ENCODE assay signal across 17 cellular contexts in the genomic region with DNA sequence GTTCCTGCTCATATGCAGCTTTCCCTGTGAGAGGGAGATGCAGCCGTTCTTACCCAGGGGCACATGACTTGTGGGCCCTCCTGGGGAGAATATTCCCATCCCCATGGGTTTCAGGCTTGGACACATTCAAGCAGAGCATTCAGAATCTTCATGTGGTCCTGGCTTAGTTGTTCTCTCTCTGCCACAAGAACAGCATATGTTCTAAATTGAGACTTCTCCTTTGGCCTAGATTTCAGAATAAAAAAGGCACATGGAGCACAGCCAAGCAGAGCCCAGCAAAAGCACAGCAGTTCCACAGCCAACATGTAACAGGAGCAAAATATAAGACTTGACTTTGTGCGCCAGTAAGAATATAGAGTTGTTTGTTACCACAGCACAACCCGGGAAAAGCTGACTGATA.
"Had no signal": no experiment of that assay in that cellular context is flagged by ENCODE, and none has a peak within 500 bp of the region (broad histone marks: within the 10 kb centered on the region; RNA-seq: fewer than 3 reads in every experiment).

No MANE protein-coding gene starts in this region.

- H3K36me3 ChIP-seq: colonic mucosa, neutrophil, right atrium auricular region, tibial artery, upper lobe of right lung, vagina had no signal

- H3K4me1 Mint-ChIP-seq: naive thymus-derived CD8-positive, alpha-beta T cell had no signal

- H2AFZ ChIP-seq: hepatocyte had no signal

- H3K4me2 ChIP-seq: hepatocyte had no signal

- H3K27ac Mint-ChIP-seq: naive thymus-derived CD8-positive, alpha-beta T cell had no signal

- H3K27me3 ChIP-seq: colonic mucosa, hepatocyte, neutrophil, right atrium auricular region, tibial artery, upper lobe of right lung, vagina had no signal

- H3K36me3 Mint-ChIP-seq: naive thymus-derived CD8-positive, alpha-beta T cell had no signal

- H3K4me3 ChIP-seq: colonic mucosa, hepatocyte, right atrium auricular region, tibial artery, upper lobe of right lung, vagina had no signal

- H3K27ac ChIP-seq: colonic mucosa, hepatocyte, neutrophil, tibial artery, upper lobe of right lung, vagina had no signal

- H3K4me1 ChIP-seq: colonic mucosa, right atrium auricular region, tibial artery, upper lobe of right lung, vagina had no signal

- H3K79me2 ChIP-seq: hepatocyte had no signal

- DNase-seq: colonic mucosa; dermis blood vessel endothelial cell; effector CD8-positive, alpha-beta T cell; foreskin melanocyte; head of caudate nucleus; left colon; mesendoderm; naive thymus-derived CD8-positive, alpha-beta T cell; small intestine; stimulated activated CD4-positive, alpha-beta T cell treated with anti-CD3 and anti-CD28 coated beads, Interleukin-12 subunit alpha, Interleukin-12 subunit beta, amount 100 ng/mL, for 4 hours; stimulated activated naive CD8-positive, alpha-beta T cell treated with anti-CD3 and anti-CD28 coated beads, Interleukin-15, Interleukin-2, amounts not matched to agents 100 U/mL and 50 U/mL, for 24 hours; tibial artery; upper lobe of right lung had no signal

- ATAC-seq: left colon; naive thymus-derived CD8-positive, alpha-beta T cell; stimulated activated naive CD8-positive, alpha-beta T cell treated with anti-CD3 and anti-CD28 coated beads, Interleukin-15, Interleukin-2, amounts not matched to agents 100 U/mL and 50 U/mL, for 24 hours; upper lobe of right lung had no signal

- H3K4me3 Mint-ChIP-seq: naive thymus-derived CD8-positive, alpha-beta T cell had no signal
